Comparison of ENCODE assay signal across 13 cellular contexts in genomic region chr19:45715139-45715538, GRCh38. TPM values are rescaled to one million over a fixed set of nuclear protein-coding genes. Genes with fewer than 3 reads are reported as not detected.
A peak's percentile ranks its signal among the peaks of the same experiment; 100 is the strongest.
DNase-seq lines count a peak whose midpoint lies in the region; ATAC-seq, FAIRE-seq and TF ChIP-seq lines count a peak whose summit lies in the region.
"Had no signal": no experiment of that assay in that cellular context is flagged by ENCODE, and none has a peak within 500 bp of the region (broad histone marks: within the 10 kb centered on the region; RNA-seq: fewer than 3 reads in every experiment).

No MANE protein-coding gene starts in this region.

- POLR2A ChIA-PET in CD4-positive, alpha-beta T cell (lab: Charles Lee): interaction anchor here (4.0 kb wide), 1 partner anchor 15 kb away, joined by 56 read pairs; the partner anchor contains the start of gene FBXO46
- POLR2A ChIA-PET in activated B cell treated with CpG ODN at 0.5 μM for 24 hours (lab: Charles Lee): interaction anchor here (0.5 to 7.1 kb wide), 6 partner anchors 9 to 207 kb away, joined by 4 to 123 read pairs (median 26); partner anchors contain the start of genes QPCTL, SIX5 and SNRPD2

- no peaks in the 10 kb centered on the region for H3K27me3 Mint-ChIP-seq in CD4-positive, alpha-beta T cell
- no peaks in the 10 kb centered on the region for H3K27me3 Mint-ChIP-seq in activated B cell treated with CpG ODN at 0.5 μM for 24 hours

- no peak overlapping the region for H3K9ac ChIP-seq in colonic mucosa (ENCODE audit: low read depth in 2 of 2, low read length in 2 of 2)

- H3K4me3 ChIP-seq in small intestine (ENCODE audit: low read depth in 1 of 2, low read length in 2 of 2) (no peak overlapping the region), colonic mucosa (no peak overlapping the region)
- H3K4me3 ChIP-seq: lower lobe of right lung had no signal

- TF ChIP-seq CTCF in CD4-positive, alpha-beta T cell (IDR thresholded peaks at IDR 0.05): no peak
- no peak for TF ChIP-seq CTCF in activated B cell treated with CpG ODN at 0.5 μM for 24 hours (IDR thresholded peaks at IDR 0.05)
- no peak for TF ChIP-seq CTCF in colonic mucosa (IDR thresholded peaks at IDR 0.05)

- CTCF ChIA-PET in CD4-positive, alpha-beta T cell (lab: Charles Lee): interaction anchor here (3.9 kb wide), 1 partner anchor 22 kb away, joined by 22 read pairs; the partner anchor contains the start of gene QPCTL
- CTCF ChIA-PET in activated B cell treated with CpG ODN at 0.5 μM for 24 hours (lab: Charles Lee): interaction anchor here (1.3 to 1.9 kb wide), 2 partner anchors 22 to 54 kb away, joined by 4 to 7 read pairs; partner anchors contain the start of genes QPCTL and SIX5

- WGBS in small intestine, 3 donors: 84 to 93% (median 90%) methylated on average over 3 of the region's 3 CpGs

- H3K9me3 ChIP-seq in CD4-positive, alpha-beta T cell (ENCODE audit: control insufficient read depth, low read length): no peaks in the 10 kb centered on the region
- H3K9me3 ChIP-seq in small intestine (ENCODE audit: control insufficient read depth, low read depth) (no peaks in the 10 kb centered on the region), colonic mucosa (no peaks in the 10 kb centered on the region)
- H3K9me3 ChIP-seq: lower lobe of right lung had no signal

- H3K36me3 Mint-ChIP-seq in CD4-positive, alpha-beta T cell (ENCODE audit: low read depth): peaks cover 38% of the 10 kb centered on the region
- H3K36me3 Mint-ChIP-seq in activated B cell treated with CpG ODN at 0.5 μM for 24 hours (ENCODE audit: low read depth): peaks cover 41% of the 10 kb centered on the region

- no peaks in the 10 kb centered on the region for H3K27me3 ChIP-seq in CD4-positive, alpha-beta T cell (ENCODE audit: control insufficient read depth, insufficient read depth, low read length)
- H3K27me3 ChIP-seq in small intestine (ENCODE audit: control insufficient read depth in 2 of 2, insufficient read depth in 2 of 2, low read length in 2 of 2) (no peaks in the 10 kb centered on the region), colonic mucosa (no peaks in the 10 kb centered on the region)

- ATAC-seq in CD4-positive, alpha-beta T cell (ENCODE audit: poor library complexity): no peak
- ATAC-seq in activated B cell treated with CpG ODN at 0.5 μM for 24 hours (ENCODE audit: low read depth): no peak
- ATAC-seq: lower lobe of right lung had no signal

- FAIRE-seq in small intestine (lab: Jason Lieb, UNC): no peak

- peak overlapping the region; percentile 52 for H3K4me3 Mint-ChIP-seq in CD4-positive, alpha-beta T cell
- H3K4me3 Mint-ChIP-seq in activated B cell treated with CpG ODN at 0.5 μM for 24 hours: no peak overlapping the region

- peaks cover 3 to 4% of the 10 kb centered on the region in 2 donors for H3K4me1 ChIP-seq in small intestine (ENCODE audit: control insufficient read depth in 2 of 2, insufficient read depth in 1 of 2, low read depth in 1 of 2, low read length in 1 of 2)
- H3K4me1 ChIP-seq in colonic mucosa: no peaks in the 10 kb centered on the region

- DNase-seq in CD4-positive, alpha-beta T cell: no peak
- DNase-seq in activated B cell treated with CpG ODN at 0.5 μM for 24 hours (no peak), small intestine (no peak), colonic mucosa (no peak)
- DNase-seq: activated CD4-positive, CD25-positive, alpha-beta regulatory T cell; aorta; EL; lower lobe of right lung; OCI-M1 had no signal

- H3K36me3 ChIP-seq in small intestine (ENCODE audit: control insufficient read depth in 2 of 2, insufficient read depth in 2 of 2, low read length in 2 of 2) (peaks cover 7 to 9% of the 10 kb centered on the region in 2 donors), colonic mucosa (no peaks in the 10 kb centered on the region)

- intact Hi-C loops in CD4-positive, alpha-beta T cell (cut with DNase I, micrococcal nuclease): loop anchor here (5.0 kb wide), 4 partner anchors 147 to 632 kb away; partner anchors contain the start of genes CCDC61 (in 1 of the 2), FOXA3 (in 1 of the 2), MARK4 (in 1 of the 2) and PPP5C (in 1 of the 2)
- intact Hi-C loops in activated B cell treated with CpG ODN at 0.5 μM for 24 hours (cut with micrococcal nuclease): no loop called here
- intact Hi-C loops in colonic mucosa (cut with DNase I): loop anchor here (5.0 kb wide), 1 partner anchor 52 kb away; the partner anchor contains the start of gene SIX5

- no peaks in the 10 kb centered on the region for H3K9me3 Mint-ChIP-seq in CD4-positive, alpha-beta T cell
- no peaks in the 10 kb centered on the region for H3K9me3 Mint-ChIP-seq in activated B cell treated with CpG ODN at 0.5 μM for 24 hours

- peak overlapping the region; percentile 10 for H3K27ac Mint-ChIP-seq in CD4-positive, alpha-beta T cell
- H3K27ac Mint-ChIP-seq in activated B cell treated with CpG ODN at 0.5 μM for 24 hours: peak overlapping the region; percentile 11

- peaks cover 53% of the 10 kb centered on the region for H3K4me1 Mint-ChIP-seq in CD4-positive, alpha-beta T cell (ENCODE audit: low read depth)
- H3K4me1 Mint-ChIP-seq in activated B cell treated with CpG ODN at 0.5 μM for 24 hours: peaks cover 44% of the 10 kb centered on the region

- no peak overlapping the region for H3K27ac ChIP-seq in CD4-positive, alpha-beta T cell (ENCODE audit: low read depth, low read length)
- no peak overlapping the region for H3K27ac ChIP-seq in small intestine (ENCODE audit: low read depth in 1 of 2, low read length in 1 of 2)
- H3K27ac ChIP-seq in colonic mucosa: no peak overlapping the region
- H3K27ac ChIP-seq: lower lobe of right lung had no signal

RNA-seq across cellular contexts. Expression of gene FBXO46, which starts 15.6 kb away (rescaled TPM):
- total RNA-seq in CD4-positive, alpha-beta T cell: 10 to 100 TPM; 17.2 to 17.5 TPM
- 36.3 and 44.0 TPM in 2 replicates for total RNA-seq in activated B cell treated with CpG ODN at 0.5 μM for 24 hours
- 1 to 10 TPM; 5.4 to 9.6 (median 9.0) TPM for polyA plus RNA-seq in small intestine
- total RNA-seq in colonic mucosa: 10 to 100 TPM; 28.3 to 28.8 TPM

RNA-seq across cellular contexts. Expression of gene MEIOSIN, which starts 18.1 kb away (rescaled TPM):
- not detected for total RNA-seq in CD4-positive, alpha-beta T cell
- total RNA-seq in activated B cell treated with CpG ODN at 0.5 μM for 24 hours (not detected in 2 replicates), colonic mucosa (not detected)
- polyA plus RNA-seq in small intestine: not detected
- total RNA-seq: aorta, dermis microvascular lymphatic vessel endothelial cell, lower lobe of right lung, omental fat pad, skeletal muscle tissue had no signal
- polyA plus RNA-seq: aorta, BJ had no signal

RNA-seq across cellular contexts. Expression of gene QPCTL, which starts 22.7 kb away (rescaled TPM):
- 1 to 10 TPM; 3.7 to 5.0 TPM for total RNA-seq in CD4-positive, alpha-beta T cell
- total RNA-seq in activated B cell treated with CpG ODN at 0.5 μM for 24 hours: 19.3 and 21.1 TPM in 2 replicates
- 1 to 10 TPM; 4.1 to 6.7 (median 4.2) TPM for polyA plus RNA-seq in small intestine
- total RNA-seq in colonic mucosa: 10 to 100 TPM; 10.7 to 11.2 TPM

RNA-seq across cellular contexts. Expression of gene SNRPD2, which starts 23.4 kb away (rescaled TPM):
- total RNA-seq in CD4-positive, alpha-beta T cell: 100 to 1,000 TPM; 367 to 369 TPM
- total RNA-seq in activated B cell treated with CpG ODN at 0.5 μM for 24 hours (507 and 570 TPM in 2 replicates), colonic mucosa (100 to 1,000 TPM; 269 to 484 TPM)
- 100 to 1,000 TPM; 209 to 422 (median 264) TPM for polyA plus RNA-seq in small intestine

RNA-seq across cellular contexts. Expression of gene GIPR, which starts 47.1 kb away (rescaled TPM):
- total RNA-seq in CD4-positive, alpha-beta T cell: 1 to 10 TPM; 2.4 to 3.0 TPM
- total RNA-seq in activated B cell treated with CpG ODN at 0.5 μM for 24 hours (0.49 and 0.69 TPM in 2 replicates), colonic mucosa (1 to 10 TPM; 8.3 to 9.5 TPM)
- 1 to 10 TPM in 1 of 3 donors, under 1 TPM in 2; 0.67 to 1.1 (median 0.87) TPM for polyA plus RNA-seq in small intestine
- polyA plus RNA-seq: aorta had no signal
